In the genomic region with DNA sequence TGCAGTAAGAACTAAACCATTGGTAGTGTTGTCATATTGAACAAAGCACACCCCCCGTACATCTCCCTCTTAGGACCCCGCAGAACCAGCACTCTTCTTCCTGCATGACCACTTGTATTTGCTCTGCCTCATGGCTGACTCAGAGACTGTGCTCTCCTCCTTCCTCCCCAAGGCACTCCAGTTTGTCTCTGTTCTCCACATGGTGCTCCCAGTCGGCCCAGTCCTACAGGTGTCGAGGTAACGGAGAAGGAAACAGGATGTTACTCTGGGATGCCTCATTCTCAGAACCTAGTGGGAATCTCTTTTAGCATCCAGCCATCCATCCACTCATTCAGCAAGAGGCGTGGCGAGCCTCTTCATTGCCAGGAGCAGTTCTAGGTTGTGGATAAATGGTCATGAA, we compare ENCODE assay signal across 23 cellular contexts.
DNase-seq lines count a peak whose midpoint lies in the region; ATAC-seq and FAIRE-seq lines count a peak whose summit lies in the region.
"Had no signal": no experiment of that assay in that cellular context is flagged by ENCODE, and none has a peak within 500 bp of the region (broad histone marks: within the 10 kb centered on the region; RNA-seq: fewer than 3 reads in every experiment).

No MANE protein-coding gene starts in this region.

- no peak overlapping the region for H3K4me3 Mint-ChIP-seq in activated T-cell treated with anti-CD3 and anti-CD28 coated beads, Interleukin-2, amount 50 U/mL, for 24 hours
- H3K4me3 Mint-ChIP-seq in activated T-cell treated with anti-CD3 and anti-CD28 coated beads, Interleukin-2, amount 50 U/mL, for 4 hours: no peak overlapping the region
- no peak overlapping the region for H3K4me3 Mint-ChIP-seq in T-helper 17 cell
- no peak overlapping the region for H3K4me3 Mint-ChIP-seq in effector memory CD8-positive, alpha-beta T cell
- H3K4me3 Mint-ChIP-seq in stimulated activated memory B cell treated with anti-CD40 and anti-IgM and Interleukin-4, amounts not matched to agents 10 μg/mL and 1 μg/mL and 100 μg/mL, for 72 hours: no peak overlapping the region

- DNase-seq in activated T-cell treated with anti-CD3 and anti-CD28 coated beads, Interleukin-2, amount 50 U/mL, for 24 hours: no peak
- DNase-seq in activated T-cell treated with anti-CD3 and anti-CD28 coated beads, Interleukin-2, amount 50 U/mL, for 4 hours: no peak
- no peak for DNase-seq in T-helper 17 cell
- no peak for DNase-seq in effector memory CD8-positive, alpha-beta T cell
- no peak for DNase-seq in GF-D8 (lab: John Stamatoyannopoulos, UW)
- DNase-seq in NCI-H748 treated with DMSO at 0.1 percent for 48 hours (lab: John Stamatoyannopoulos, UW): no peak
- no peak for DNase-seq in frontal cortex (ENCODE audit: low spot score in 2 of 2)
- DNase-seq: activated CD4-positive, CD25-positive, alpha-beta regulatory T cell; activated gamma-delta T cell; colonic mucosa; heart left ventricle; left ventricle myocardium inferior; NCI-H1105; NCI-H2081 treated with DMSO at 0.1 percent for 48 hours; NCI-H510A treated with DMSO at 0.1 percent for 48 hours; spleen; stimulated activated CD4-positive, alpha-beta T cell treated with anti-CD3 and anti-CD28 coated beads, Interleukin-4, amount 100 ng/mL, for 4 hours; substantia nigra had no signal

- H3K27ac Mint-ChIP-seq in activated T-cell treated with anti-CD3 and anti-CD28 coated beads, Interleukin-2, amount 50 U/mL, for 24 hours: peak overlapping the region; percentile 70
- H3K27ac Mint-ChIP-seq in T-helper 17 cell: peak overlapping the region; percentile 94
- H3K27ac Mint-ChIP-seq in effector memory CD8-positive, alpha-beta T cell: peak overlapping the region; percentile 66 to 78
- H3K27ac Mint-ChIP-seq in stimulated activated memory B cell treated with anti-CD40 and anti-IgM and Interleukin-4, amounts not matched to agents 10 μg/mL and 1 μg/mL and 100 μg/mL, for 72 hours: peak overlapping the region; percentile 54

- H3K27me3 Mint-ChIP-seq in activated T-cell treated with anti-CD3 and anti-CD28 coated beads, Interleukin-2, amount 50 U/mL, for 24 hours: no peaks in the 10 kb centered on the region
- H3K27me3 Mint-ChIP-seq in activated T-cell treated with anti-CD3 and anti-CD28 coated beads, Interleukin-2, amount 50 U/mL, for 4 hours (ENCODE audit: low read depth): no peaks in the 10 kb centered on the region
- no peaks in the 10 kb centered on the region for H3K27me3 Mint-ChIP-seq in T-helper 17 cell
- H3K27me3 Mint-ChIP-seq in effector memory CD8-positive, alpha-beta T cell: no peaks in the 10 kb centered on the region
- no peaks in the 10 kb centered on the region for H3K27me3 Mint-ChIP-seq in stimulated activated memory B cell treated with anti-CD40 and anti-IgM and Interleukin-4, amounts not matched to agents 10 μg/mL and 1 μg/mL and 100 μg/mL, for 72 hours

- no peak for ATAC-seq in activated T-cell treated with anti-CD3 and anti-CD28 coated beads, Interleukin-2, amount 50 U/mL, for 4 hours
- no peak for ATAC-seq in T-helper 17 cell
- no peak for ATAC-seq in effector memory CD8-positive, alpha-beta T cell (replicated peaks)
- no peak for ATAC-seq in stimulated activated memory B cell treated with anti-CD40 and anti-IgM and Interleukin-4, amounts not matched to agents 10 μg/mL and 1 μg/mL and 100 μg/mL, for 72 hours
- ATAC-seq: SK-N-SH treated with all-trans-retinoic acid at 6 μM for 48 hours had no signal

- peaks cover 96% of the 10 kb centered on the region for H3K36me3 Mint-ChIP-seq in activated T-cell treated with anti-CD3 and anti-CD28 coated beads, Interleukin-2, amount 50 U/mL, for 24 hours (ENCODE audit: low read depth)
- H3K36me3 Mint-ChIP-seq in activated T-cell treated with anti-CD3 and anti-CD28 coated beads, Interleukin-2, amount 50 U/mL, for 4 hours (ENCODE audit: insufficient read depth): peaks cover 72% of the 10 kb centered on the region
- peaks cover 32% of the 10 kb centered on the region for H3K36me3 Mint-ChIP-seq in T-helper 17 cell (ENCODE audit: low read depth)
- H3K36me3 Mint-ChIP-seq in effector memory CD8-positive, alpha-beta T cell (ENCODE audit: insufficient read depth): peaks cover 87% of the 10 kb centered on the region
- peaks cover 84% of the 10 kb centered on the region for H3K36me3 Mint-ChIP-seq in stimulated activated memory B cell treated with anti-CD40 and anti-IgM and Interleukin-4, amounts not matched to agents 10 μg/mL and 1 μg/mL and 100 μg/mL, for 72 hours

- FAIRE-seq in frontal cortex (lab: Jason Lieb, UNC): no peak
- FAIRE-seq: endometrium, urothelium cell line had no signal

- H3K4me1 Mint-ChIP-seq in activated T-cell treated with anti-CD3 and anti-CD28 coated beads, Interleukin-2, amount 50 U/mL, for 24 hours (ENCODE audit: low read depth): peaks cover 12% of the 10 kb centered on the region
- peaks cover 1% of the 10 kb centered on the region for H3K4me1 Mint-ChIP-seq in activated T-cell treated with anti-CD3 and anti-CD28 coated beads, Interleukin-2, amount 50 U/mL, for 4 hours (ENCODE audit: low read depth)
- peaks cover 22% of the 10 kb centered on the region for H3K4me1 Mint-ChIP-seq in T-helper 17 cell
- peaks cover 5 to 14% of the 10 kb centered on the region in 2 donors for H3K4me1 Mint-ChIP-seq in effector memory CD8-positive, alpha-beta T cell (ENCODE audit: low read depth in 2 of 2)
- peaks cover 5% of the 10 kb centered on the region for H3K4me1 Mint-ChIP-seq in stimulated activated memory B cell treated with anti-CD40 and anti-IgM and Interleukin-4, amounts not matched to agents 10 μg/mL and 1 μg/mL and 100 μg/mL, for 72 hours

- no peaks in the 10 kb centered on the region for H3K9me3 ChIP-seq in T-helper 17 cell (ENCODE audit: control insufficient read depth, low read length, poor library complexity, severe bottlenecking)
- H3K9me3 ChIP-seq: BLaER1, colonic mucosa, heart left ventricle, left ventricle myocardium inferior, spleen had no signal

- no peaks in the 10 kb centered on the region for H3K9me3 Mint-ChIP-seq in activated T-cell treated with anti-CD3 and anti-CD28 coated beads, Interleukin-2, amount 50 U/mL, for 24 hours
- no peaks in the 10 kb centered on the region for H3K9me3 Mint-ChIP-seq in activated T-cell treated with anti-CD3 and anti-CD28 coated beads, Interleukin-2, amount 50 U/mL, for 4 hours
- no peaks in the 10 kb centered on the region for H3K9me3 Mint-ChIP-seq in effector memory CD8-positive, alpha-beta T cell
- H3K9me3 Mint-ChIP-seq in stimulated activated memory B cell treated with anti-CD40 and anti-IgM and Interleukin-4, amounts not matched to agents 10 μg/mL and 1 μg/mL and 100 μg/mL, for 72 hours: no peaks in the 10 kb centered on the region
